12 cellular contexts compared by ENCODE assay signal in the genomic region with DNA sequence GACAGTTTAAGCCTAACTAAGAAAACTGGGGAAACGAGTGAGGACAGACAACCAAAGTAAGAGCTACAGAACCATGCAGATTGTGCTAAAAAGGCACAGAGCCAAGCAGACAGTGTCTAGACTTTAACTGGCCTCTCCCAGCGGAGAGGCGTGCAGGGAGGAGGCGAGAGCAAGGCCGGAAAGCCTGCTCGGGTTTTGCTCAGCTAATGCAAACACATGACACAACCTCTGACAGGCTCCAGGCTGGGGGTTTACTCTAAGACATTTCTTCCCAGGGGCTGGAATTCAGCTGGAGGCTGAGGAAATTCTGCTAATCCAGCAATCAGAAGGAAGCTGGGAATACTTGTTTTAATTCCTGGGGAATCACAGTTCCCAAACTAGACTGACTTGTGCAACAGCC. TPM values are rescaled to one million over a fixed set of nuclear protein-coding genes. Genes with fewer than 3 reads are reported as not detected.
DNase-seq lines count a peak whose midpoint lies in the region; ATAC-seq and TF ChIP-seq lines count a peak whose summit lies in the region.
"Had no signal": no experiment of that assay in that cellular context is flagged by ENCODE, and none has a peak within 500 bp of the region (broad histone marks: within the 10 kb centered on the region; RNA-seq: fewer than 3 reads in every experiment).

No MANE protein-coding gene starts in this region.

- H3K36me3 ChIP-seq in skeletal muscle tissue (ENCODE audit: control insufficient read depth in 3 of 3, insufficient read depth in 3 of 3, low read length in 3 of 3): peaks cover 0 to 4% (median 2%) of the 10 kb centered on the region in 3 donors

- H3K27me3 ChIP-seq in skeletal muscle tissue (ENCODE audit: control insufficient read depth in 3 of 3, insufficient read depth in 3 of 3, low read length in 3 of 3): no peaks in the 10 kb centered on the region

- no peak overlapping the region for H3K4me3 Mint-ChIP-seq in stimulated activated naive CD8-positive, alpha-beta T cell treated with anti-CD3 and anti-CD28 coated beads, Interleukin-15, amount 100 ng/mL, for 72 hours

- no peaks in the 10 kb centered on the region for H3K9me3 Mint-ChIP-seq in stimulated activated naive CD8-positive, alpha-beta T cell treated with anti-CD3 and anti-CD28 coated beads, Interleukin-15, amount 100 ng/mL, for 72 hours

- TF ChIP-seq CTCF in epithelial cell of esophagus (IDR thresholded peaks at IDR 0.05; ENCODE audit: insufficient read depth, low read depth, low read length, missing control alignments): no peak

- ATAC-seq in left lobe of liver: peak; percentile 74
- no peak for ATAC-seq in stimulated activated naive CD8-positive, alpha-beta T cell treated with anti-CD3 and anti-CD28 coated beads, Interleukin-15, amount 100 ng/mL, for 72 hours

- no peak overlapping the region for H3K9ac ChIP-seq in skeletal muscle tissue (ENCODE audit: low read depth in 1 of 3, low read length in 3 of 3)

- H3K27ac ChIP-seq in skeletal muscle tissue (ENCODE audit: low read depth, low read length): peak overlapping the region; percentile 63

- H3K4me1 Mint-ChIP-seq in stimulated activated naive CD8-positive, alpha-beta T cell treated with anti-CD3 and anti-CD28 coated beads, Interleukin-15, amount 100 ng/mL, for 72 hours: no peaks in the 10 kb centered on the region

- H3K9me3 ChIP-seq in skeletal muscle tissue (ENCODE audit: control insufficient read depth in 3 of 3, low read length in 3 of 3): no peaks in the 10 kb centered on the region

- H3K27ac Mint-ChIP-seq in stimulated activated naive CD8-positive, alpha-beta T cell treated with anti-CD3 and anti-CD28 coated beads, Interleukin-15, amount 100 ng/mL, for 72 hours: no peak overlapping the region

- H3K4me3 ChIP-seq in epithelial cell of esophagus (ENCODE audit: low read length) (no peak overlapping the region), skeletal muscle tissue (ENCODE audit: low read length in 3 of 3) (no peak overlapping the region)

- H3K27me3 Mint-ChIP-seq in stimulated activated naive CD8-positive, alpha-beta T cell treated with anti-CD3 and anti-CD28 coated beads, Interleukin-15, amount 100 ng/mL, for 72 hours: peaks cover 8% of the 10 kb centered on the region

- H3K4me1 ChIP-seq in skeletal muscle tissue (ENCODE audit: control insufficient read depth in 3 of 3, insufficient read depth in 3 of 3, low read length in 3 of 3): peaks cover 23 to 35% (median 27%) of the 10 kb centered on the region in 3 donors

- peak; percentile 25 for DNase-seq in HuH-7 (ENCODE audit: low spot score)
- peak; percentile 79 for DNase-seq in epithelial cell of esophagus (ENCODE audit: low read depth)
- no peak for DNase-seq in left lobe of liver (ENCODE audit: low spot score)
- no peak for DNase-seq in stimulated activated naive CD8-positive, alpha-beta T cell treated with anti-CD3 and anti-CD28 coated beads, Interleukin-15, amount 100 ng/mL, for 72 hours
- no peak for DNase-seq in DMS79 treated with DMSO at 0.1 percent for 48 hours (lab: John Stamatoyannopoulos, UW)
- DNase-seq in NCI-H1930 (lab: John Stamatoyannopoulos, UW): no peak
- no peak for DNase-seq in HT-29 (ENCODE audit: low spot score)
- DNase-seq: COR-L47; NCI-H748 treated with DMSO at 0.1 percent for 48 hours; stimulated activated CD4-positive, alpha-beta T cell treated with anti-CD3 and anti-CD28 coated beads, Interleukin-4, amount 100 ng/mL, for 24 hours; T1000 had no signal

RNA-seq across cellular contexts. Expression of gene FSTL1, which starts 11.8 kb away (rescaled TPM):
- total RNA-seq in left lobe of liver (46.9 TPM), skeletal muscle tissue (377 TPM)
- 0.08 TPM in 1 of 2 replicates, not detected in the other for total RNA-seq in HT-29 (2014; rRNA removed; shearing (Covaris generic))

Comparison
In these comparisons a context has a peak if more than half of its experiments do, and no peak if none do; other contexts are left out.
1. DNase-seq: peak in HuH-7 (single experiment) and epithelial cell of esophagus (single experiment); none in left lobe of liver (single experiment), stimulated activated naive CD8-positive, alpha-beta T cell treated with anti-CD3 and anti-CD28 coated beads, Interleukin-15, amount 100 ng/mL, for 72 hours (0 of 2), DMS79 treated with DMSO at 0.1 percent for 48 hours (single experiment), NCI-H1930 (0 of 2) and HT-29 (single experiment).
2. RNA of gene FSTL1, which starts 11.8 kb away (total RNA-seq): 377 TPM in skeletal muscle tissue (single experiment) and 46.9 TPM in left lobe of liver (single experiment); 0.08 TPM in HT-29; every median in the first group is over 10 times any median in the second.